In the genomic region with DNA sequence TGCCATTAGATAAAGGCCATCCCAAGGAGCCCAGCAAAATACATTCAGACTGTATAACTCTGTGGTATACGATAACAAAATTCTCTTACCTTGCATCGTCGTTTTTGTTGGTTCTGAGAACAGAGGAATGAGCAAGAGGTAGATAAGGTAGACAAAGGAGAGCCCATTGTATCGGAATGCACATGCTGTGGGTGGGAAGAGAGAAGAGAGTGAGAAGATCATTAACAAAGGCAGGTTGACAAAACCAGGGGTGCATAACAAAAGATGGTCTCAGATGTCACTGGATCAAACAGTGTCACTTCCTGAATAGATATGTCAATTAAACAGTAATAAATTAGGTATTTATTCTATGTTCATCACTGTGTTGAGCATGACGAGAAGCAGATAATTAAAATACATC, we compare ENCODE assay signal across 24 cellular contexts.
"Had no signal": no experiment of that assay in that cellular context is flagged by ENCODE, and none has a peak within 500 bp of the region (broad histone marks: within the 10 kb centered on the region; RNA-seq: fewer than 3 reads in every experiment).

No MANE protein-coding gene starts in this region.

- H3K4me3 ChIP-seq: MG63 had no signal

- DNase-seq: activated CD4-positive, alpha-beta T cell treated with anti-CD3 and anti-CD28 coated beads for 48 hours; activated CD4-positive, alpha-beta T cell treated with anti-CD3 and anti-CD28 coated beads, Interleukin-2, amount 50 U/mL, for 4 hours; activated CD4-positive, CD25-positive, alpha-beta regulatory T cell treated with anti-CD3 and anti-CD28 coated beads, Interleukin-2, amount 50 U/mL, for 72 hours; activated CD8-positive, alpha-beta T cell treated with anti-CD3 and anti-CD28 coated beads, Interleukin-2, amount 10 ng/mL, durations not matched to agents 7 days and 5 days; activated effector memory CD4-positive, alpha-beta T cell treated with Interleukin-2 at 50 U/mL for 16 hours; activated naive CD4-positive, alpha-beta T cell; activated T-cell treated with anti-CD3 and anti-CD28 coated beads, Interleukin-2, amount 50 U/mL, for 24 hours; amygdala; MG63; MV-4-11; NCI-H1105; NCI-H1436; NCI-H1694 treated with DMSO at 0.1 percent for 48 hours; NCI-H2029 treated with DMSO at 0.1 percent for 48 hours; NCI-H510A treated with DMSO at 0.1 percent for 48 hours; NCI-H69; PC-3; SHP77 treated with DMSO at 0.1 percent for 48 hours had no signal

- FAIRE-seq: astrocyte, RCC 7860 had no signal

- H3K4me1 Mint-ChIP-seq: brain had no signal

- ATAC-seq: activated CD8-positive, alpha-beta T cell treated with anti-CD3 and anti-CD28 coated beads, Interleukin-2, amount 10 ng/mL, durations not matched to agents 7 days and 5 days; activated naive CD4-positive, alpha-beta T cell treated with anti-CD3 and anti-CD28 coated beads, Interleukin-2, amount 50 U/mL, for 72 hours; PC-3 had no signal

- H3K27me3 Mint-ChIP-seq: activated T-cell treated with anti-CD3 and anti-CD28 coated beads, Interleukin-2, amount 50 U/mL, for 24 hours; brain had no signal

- H3K36me3 Mint-ChIP-seq: activated naive CD4-positive, alpha-beta T cell treated with anti-CD3 and anti-CD28 coated beads, Interleukin-2, amount 50 U/mL, for 72 hours had no signal

- H3K4me3 Mint-ChIP-seq: activated CD8-positive, alpha-beta T cell treated with anti-CD3 and anti-CD28 coated beads, Interleukin-2, amount 10 ng/mL, durations not matched to agents 7 days and 5 days; activated T-cell treated with anti-CD3 and anti-CD28 coated beads, Interleukin-2, amount 50 U/mL, for 24 hours; activated T-helper 1 cell treated with anti-CD3 and anti-CD28 coated beads, Interleukin-12 subunit alpha, Interleukin-12 subunit beta, Interleukin-2, Interleukin-4 antibody, amounts not matched to agents 30 ng/mL and 10 ng/mL and 1 ng/mL, durations not matched to agents 14 hours and 24 hours and 36 hours; brain; T-helper 1 cell treated with Interleukin-12 subunit alpha and Interleukin-12 subunit beta and Interleukin-4 antibody, amounts not matched to agents 30 μg/mL and 1 μg/mL, for 36 hours had no signal

- H3K27ac Mint-ChIP-seq: activated CD8-positive, alpha-beta T cell treated with anti-CD3 and anti-CD28 coated beads, Interleukin-2, amount 10 ng/mL, durations not matched to agents 7 days and 5 days; activated naive CD4-positive, alpha-beta T cell treated with anti-CD3 and anti-CD28 coated beads, Interleukin-2, amount 50 U/mL, for 72 hours; activated T-cell treated with anti-CD3 and anti-CD28 coated beads, Interleukin-2, amount 50 U/mL, for 24 hours; activated T-helper 1 cell treated with anti-CD3 and anti-CD28 coated beads, Interleukin-12 subunit alpha, Interleukin-12 subunit beta, Interleukin-2, Interleukin-4 antibody, amounts not matched to agents 30 ng/mL and 10 ng/mL and 1 ng/mL, durations not matched to agents 14 hours and 24 hours and 36 hours; brain; T-helper 1 cell treated with Interleukin-12 subunit alpha and Interleukin-12 subunit beta and Interleukin-4 antibody, amounts not matched to agents 30 μg/mL and 1 μg/mL, for 36 hours had no signal

- H3K27me3 ChIP-seq: MG63 had no signal
